ENCODE assay signal across 8 cellular contexts in genomic region chr19:5131031-5131865, GRCh38.
DNase-seq lines count a peak whose midpoint lies in the region; ATAC-seq and TF ChIP-seq lines count a peak whose summit lies in the region.

No MANE protein-coding gene starts in this region.

- H3K27ac Mint-ChIP-seq in HFFc6: no peak overlapping the region

- peak overlapping the region; percentile 39 for H3K4me3 ChIP-seq in SU-DHL-6 (ENCODE audit: insufficient read depth, low read length, poor library complexity, severe bottlenecking)
- H3K4me3 ChIP-seq in neural cell (ENCODE audit: low read length): no peak overlapping the region

- H3K27ac ChIP-seq in SU-DHL-6 (ENCODE audit: low read depth, low read length) (peak overlapping the region; percentile 94), neural cell (ENCODE audit: low read length) (no peak overlapping the region)

- no peaks in the 10 kb centered on the region for H3K79me2 ChIP-seq in SU-DHL-6 (ENCODE audit: insufficient read depth, low read length)
- no peaks in the 10 kb centered on the region for H3K79me2 ChIP-seq in neural cell (replicated peaks; ENCODE audit: insufficient read depth, low read length)

- no peaks in the 10 kb centered on the region for H3K9me3 Mint-ChIP-seq in HFFc6

- H3K27me3 ChIP-seq in SU-DHL-6 (ENCODE audit: low read length) (no peaks in the 10 kb centered on the region), neural cell (ENCODE audit: insufficient read depth, low read depth, low read length) (no peaks in the 10 kb centered on the region)

- no peak for TF ChIP-seq EP300 in neural cell (conservative IDR thresholded peaks at IDR 0.05; ENCODE audit: poor library complexity, severe bottlenecking)

- H4K20me1 ChIP-seq in SU-DHL-6 (ENCODE audit: low read depth, low read length) (no peaks in the 10 kb centered on the region), neural cell (ENCODE audit: insufficient read depth) (no peaks in the 10 kb centered on the region)

- H3K27me3 Mint-ChIP-seq in HFFc6 (ENCODE audit: insufficient read depth): peaks cover 11% of the 10 kb centered on the region

- H3K9me2 ChIP-seq in SU-DHL-6 (replicated peaks; ENCODE audit: insufficient read depth, low read length): no peaks in the 10 kb centered on the region
- no peaks in the 10 kb centered on the region for H3K9me2 ChIP-seq in neural cell (ENCODE audit: insufficient read depth, low read length)

- no peak for DNase-seq in HFFc6
- DNase-seq in G401 (ENCODE audit: low spot score): no peak
- no peak for DNase-seq in erythroblast (lab: John Stamatoyannopoulos, UW)
- DNase-seq in NK-92 treated with Interleukin-12 subunit alpha and Interleukin-12 subunit beta, amount 100 ng/mL, for 24 hours (lab: John Stamatoyannopoulos, UW): no peak

- H3K9ac ChIP-seq in SU-DHL-6 (ENCODE audit: low read length) (peak overlapping the region; percentile 64), neural cell (ENCODE audit: low read length) (peak overlapping the region; percentile 23)

- H3K36me3 ChIP-seq in SU-DHL-6 (ENCODE audit: low read length) (no peaks in the 10 kb centered on the region), neural cell (ENCODE audit: insufficient read depth, low read length) (no peaks in the 10 kb centered on the region)

- H3K4me3 Mint-ChIP-seq in HFFc6: no peak overlapping the region

- peaks cover 15% of the 10 kb centered on the region for H3F3A ChIP-seq in SU-DHL-6 (ENCODE audit: insufficient read depth)
- H3F3A ChIP-seq in neural cell (ENCODE audit: insufficient read depth, low read length, poor library complexity, severe bottlenecking): no peaks in the 10 kb centered on the region

- TF ChIP-seq CTCF in HFFc6 (IDR thresholded peaks at IDR 0.05) (peak; percentile 33), SU-DHL-6 (IDR thresholded peaks at IDR 0.05; ENCODE audit: insufficient read depth, low read length, poor library complexity, severe bottlenecking) (peak; percentile 70), neural cell (IDR thresholded peaks at IDR 0.05; ENCODE audit: poor library complexity, severe bottlenecking) (no peak)

- ATAC-seq in GM18520 (IDR thresholded peaks at IDR 0.05; ENCODE audit: unreplicated experiment) (peak; percentile 7), HG03095 (IDR thresholded peaks at IDR 0.05; ENCODE audit: unreplicated experiment) (no peak)

- H3K36me3 Mint-ChIP-seq in HFFc6 (ENCODE audit: low read depth): no peaks in the 10 kb centered on the region

- H2AFZ ChIP-seq in SU-DHL-6 (ENCODE audit: low read depth, low read length, severe bottlenecking) (no peak overlapping the region), neural cell (ENCODE audit: low read depth, low read length) (no peak overlapping the region)

- no peaks in the 10 kb centered on the region for H3K4me1 Mint-ChIP-seq in HFFc6 (ENCODE audit: low read depth)

- H3K4me2 ChIP-seq in SU-DHL-6 (ENCODE audit: low read depth, low read length, poor library complexity, severe bottlenecking) (peak overlapping the region; percentile 70), neural cell (ENCODE audit: low read length) (no peak overlapping the region)

- no peak for TF ChIP-seq POLR2A in erythroblast (IDR thresholded peaks at IDR 0.05; ENCODE audit: low read length)

- no peaks in the 10 kb centered on the region for H3K9me3 ChIP-seq in SU-DHL-6 (ENCODE audit: insufficient read depth, low read length)
- no peaks in the 10 kb centered on the region for H3K9me3 ChIP-seq in neural cell (ENCODE audit: low read length)

- no peak for TF ChIP-seq RAD21 in neural cell (conservative IDR thresholded peaks at IDR 0.05)

- in situ Hi-C loops in G401 (cut with HindIII; ENCODE audit: low sequenced_read_pairs): no loop called here

TF ChIP-seq in neural cell, 6 proteins besides CTCF, POLR2A, EP300 and RAD21:
- no peak for TF ChIP-seq TAF1 (IDR thresholded peaks at IDR 0.05; ENCODE audit: low read depth)
- TF ChIP-seq REST (IDR thresholded peaks at IDR 0.05; ENCODE audit: borderline replicate concordance): no peak
- TF ChIP-seq POLR2AphosphoS5 (IDR thresholded peaks at IDR 0.05): no peak
- TF ChIP-seq EZH2 (IDR thresholded peaks at IDR 0.05; ENCODE audit: borderline replicate concordance, insufficient read depth, low read length, poor library complexity, severe bottlenecking): no peak
- TF ChIP-seq SMC3 (conservative IDR thresholded peaks at IDR 0.05; ENCODE audit: poor library complexity): no peak
- TF ChIP-seq MXI1 (conservative IDR thresholded peaks at IDR 0.05; ENCODE audit: poor library complexity, severe bottlenecking): no peak
